Comparison of ENCODE assay signal across 15 cellular contexts in the genomic region with DNA sequence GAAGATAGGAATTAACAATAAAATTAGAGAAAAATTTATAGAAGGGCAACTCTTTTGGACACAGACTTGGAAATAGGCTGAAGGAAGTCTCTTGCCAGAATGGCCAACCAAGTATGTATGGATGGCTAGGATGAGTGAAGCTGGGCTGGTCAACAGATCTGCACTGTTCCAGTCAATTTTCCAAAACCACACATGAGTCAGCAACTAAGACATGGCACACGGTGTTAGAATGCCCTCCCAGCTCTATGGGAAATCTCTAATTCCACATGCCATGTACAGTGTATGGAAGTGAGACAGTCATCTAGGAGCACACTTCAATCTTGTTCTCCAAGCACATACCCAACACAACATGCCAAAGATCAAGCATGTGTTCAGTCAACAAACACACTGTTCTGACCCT.
"Had no signal": no experiment of that assay in that cellular context is flagged by ENCODE, and none has a peak within 500 bp of the region (broad histone marks: within the 10 kb centered on the region; RNA-seq: fewer than 3 reads in every experiment).

No MANE protein-coding gene starts in this region.

- H3K27ac ChIP-seq: coronary artery, gastrocnemius medialis, left lung, ovary, right lobe of liver, spleen, upper lobe of right lung had no signal

- H3K4me3 ChIP-seq: coronary artery, gastrocnemius medialis, left lung, ovary, right lobe of liver, spleen, upper lobe of right lung had no signal

- H3K27me3 ChIP-seq: gastrocnemius medialis, left lung, ovary, right lobe of liver, spleen, upper lobe of right lung had no signal

- DNase-seq: activated CD4-positive, CD25-positive, alpha-beta regulatory T cell treated with anti-CD3 and anti-CD28 coated beads, Interleukin-2, amount 50 U/mL, for 72 hours; activated naive CD4-positive, alpha-beta T cell treated with Interleukin-2 at 50 U/mL for 16 hours; central memory CD4-positive, alpha-beta T cell; gastrocnemius medialis; islet precursor cell; left lung; naive thymus-derived CD4-positive, alpha-beta T cell; ovary; right lobe of liver; spleen; T-helper 1 cell; T1000; upper lobe of right lung had no signal

- H3K36me3 ChIP-seq: gastrocnemius medialis, left lung, ovary, right lobe of liver, spleen, upper lobe of right lung had no signal

- H3K9me3 ChIP-seq: gastrocnemius medialis, left lung, ovary, right lobe of liver, spleen, upper lobe of right lung had no signal

- H3K4me1 ChIP-seq: right lobe of liver had no signal

- ATAC-seq: activated T-helper 17 cell treated with anti-CD3 and anti-CD28 coated beads, Interleukin-2, amount 50 U/mL, for 72 hours; gastrocnemius medialis; left lung; naive thymus-derived CD4-positive, alpha-beta T cell; right lobe of liver; upper lobe of right lung had no signal
